In the genomic region with DNA sequence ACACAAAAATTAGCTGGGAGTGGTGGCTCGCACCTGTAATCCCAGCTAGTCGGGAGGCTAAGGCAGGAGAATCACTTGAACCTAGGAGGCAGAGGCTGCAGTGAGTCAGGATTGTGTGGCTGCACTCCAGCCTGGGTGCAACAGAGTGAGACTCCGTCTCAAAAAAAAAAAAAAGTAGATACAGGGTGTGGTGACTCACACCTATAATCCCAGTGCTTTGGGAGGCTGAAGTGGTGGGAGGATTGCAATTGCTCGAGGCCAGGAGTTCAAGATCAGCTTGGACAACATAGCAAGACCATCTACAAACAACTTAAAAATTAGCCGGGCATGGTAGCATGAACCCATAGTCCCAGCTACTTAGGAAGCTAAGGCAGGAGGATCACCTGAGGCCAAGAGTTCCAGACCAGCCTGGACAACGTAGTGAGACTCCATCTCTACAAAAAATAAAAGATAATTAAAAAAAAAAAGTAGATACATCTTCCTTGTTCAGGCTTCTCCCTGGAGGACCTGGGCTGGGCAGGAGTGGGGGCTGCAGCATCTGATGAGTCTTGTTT, we compare ENCODE assay signal across 15 cellular contexts. TPM values are rescaled to one million over a fixed set of nuclear protein-coding genes. Genes with fewer than 3 reads are reported as not detected.
"Had no signal": no experiment of that assay in that cellular context is flagged by ENCODE, and none has a peak within 500 bp of the region (broad histone marks: within the 10 kb centered on the region; RNA-seq: fewer than 3 reads in every experiment).

No MANE protein-coding gene starts in this region.

- H3K27ac Mint-ChIP-seq: activated B cell treated with CpG ODN at 0.5 μM for 24 hours, nephron progenitor cell had no signal

- H3K27ac ChIP-seq: adrenal gland, body of pancreas, hepatocyte, pancreas had no signal

- H3K9me3 ChIP-seq: adrenal gland, body of pancreas, pancreas had no signal

- H3K27me3 ChIP-seq: adrenal gland, body of pancreas, hepatocyte, pancreas had no signal

- H3K9me3 Mint-ChIP-seq: activated B cell treated with CpG ODN at 0.5 μM for 24 hours; central memory CD8-positive, alpha-beta T cell; nephron progenitor cell had no signal

- H3K36me3 ChIP-seq: adrenal gland, pancreas had no signal

- DNase-seq: activated B cell treated with CpG ODN at 0.5 μM for 24 hours; activated CD4-positive, alpha-beta T cell treated with anti-CD3 and anti-CD28 coated beads, Interleukin-2, amount 50 U/mL, for 1 hour; activated gamma-delta T cell treated with Interleukin-2 at 50 U/mL for 16 hours; activated T-cell treated with anti-CD3 and anti-CD28 coated beads, Interleukin-2, amount 50 U/mL, for 48 hours; adrenal gland; body of pancreas; cortex of kidney; kidney; left ventricle myocardium superior; mesenchymal stem cell; nephron progenitor cell; retina had no signal

- H3K4me3 ChIP-seq: body of pancreas, hepatocyte, pancreas had no signal

- H3K27me3 Mint-ChIP-seq: activated B cell treated with CpG ODN at 0.5 μM for 24 hours; central memory CD8-positive, alpha-beta T cell had no signal

- H3K4me2 ChIP-seq: hepatocyte had no signal

RNA-seq across cellular contexts. Expression of a gene that starts 27.0 kb away (rescaled TPM):
- total RNA-seq: left ventricle myocardium superior had no signal
